ENCODE assay signal across 1 cellular context in genomic region chr5:14871573-14872069, GRCh38.
TF ChIP-seq lines count a peak whose summit lies in the region.

Gene ANKH (minus strand): TSS chr5:14871778. CDS start chr5:14871447, 331 bp downstream.

TF ChIP-seq in SK-N-SH, 30 proteins besides CTCF, POLR2A, EP300 and RAD21 (continued from another document):
- no peak for TF ChIP-seq ZBTB33 (IDR thresholded peaks at IDR 0.05; ENCODE audit: borderline replicate concordance, low read depth)
- no peak for TF ChIP-seq USF1 (IDR thresholded peaks at IDR 0.05; ENCODE audit: borderline replicate concordance, low read depth)
- TF ChIP-seq GATA2 (CRISPR knock-in tag; IDR thresholded peaks at IDR 0.05): no peak
- 0 out of 2 replicates have a peak, but pooled peaks have one; percentile 32 for TF ChIP-seq MAX (IDR thresholded peaks at IDR 0.05; ENCODE audit: low read depth)
- no peak for TF ChIP-seq RCOR1 (IDR thresholded peaks at IDR 0.05; ENCODE audit: low read length)
